Comparison of ENCODE assay signal across 11 cellular contexts in the genomic region with DNA sequence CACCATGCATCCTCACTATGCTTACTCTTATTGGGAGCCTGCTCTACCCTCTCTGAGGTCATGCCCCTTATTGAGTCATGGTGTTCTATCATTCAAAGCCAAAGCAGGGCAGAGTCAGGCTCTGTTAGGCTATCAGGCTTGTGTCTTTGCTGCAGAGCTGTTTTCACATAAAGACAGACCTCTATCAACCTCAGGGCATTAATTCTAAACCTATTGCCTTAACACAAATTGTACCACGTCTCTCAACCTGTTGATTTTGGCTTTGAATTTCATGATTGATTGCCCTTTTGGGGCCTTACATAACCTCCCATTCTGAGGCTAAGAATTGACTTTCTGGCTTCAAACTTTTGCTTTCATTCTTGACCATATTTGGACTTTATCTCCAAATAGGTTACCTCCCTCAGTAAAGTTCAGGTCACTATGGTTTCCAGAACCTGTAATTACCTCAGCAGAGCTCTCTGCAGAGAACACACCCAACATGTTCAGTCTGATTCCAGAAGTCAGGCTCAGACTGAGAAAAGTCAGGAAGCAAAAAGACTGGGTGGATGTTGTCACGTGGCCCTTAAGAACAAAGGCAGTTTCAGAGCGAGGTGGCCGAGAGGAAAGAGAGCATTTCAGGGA.
DNase-seq lines count a peak whose midpoint lies in the region; ATAC-seq, FAIRE-seq and TF ChIP-seq lines count a peak whose summit lies in the region.
"Had no signal": no experiment of that assay in that cellular context is flagged by ENCODE, and none has a peak within 500 bp of the region (broad histone marks: within the 10 kb centered on the region; RNA-seq: fewer than 3 reads in every experiment).

No MANE protein-coding gene starts in this region.

- ATAC-seq in mucosa of descending colon: peak; percentile 92
- no peak for ATAC-seq in HG02623 (IDR thresholded peaks at IDR 0.05; ENCODE audit: unreplicated experiment)

- H3K4me2 ChIP-seq in endothelial cell of umbilical vein (ENCODE audit: insufficient read depth, low read length): peak overlapping the region; percentile 83

- no peaks in the 10 kb centered on the region for H3K36me3 ChIP-seq in HUES64 (ENCODE audit: insufficient read depth, low read length)
- H3K36me3 ChIP-seq in endothelial cell of umbilical vein (ENCODE audit: control insufficient read depth in 2 of 2, extremely low read depth in 1 of 2, insufficient read depth in 2 of 2, low read length in 2 of 2): no peaks in the 10 kb centered on the region
- no peaks in the 10 kb centered on the region for H3K36me3 ChIP-seq in mucosa of descending colon (ENCODE audit: low read depth)
- no peaks in the 10 kb centered on the region for H3K36me3 ChIP-seq in spleen
- H3K36me3 ChIP-seq: SJCRH30 had no signal

- dilution Hi-C loops in endothelial cell of umbilical vein (cut with MboI; ENCODE audit: extremely low pct_ligation_motif_present, low sequenced_read_pairs): no loop called here

- H3K9ac ChIP-seq in HUES64 (ENCODE audit: low read depth, low read length) (peak overlapping the region; percentile 6; the same call in 1 of the 2 replicates), endothelial cell of umbilical vein (replicated peaks; ENCODE audit: extremely low read depth, insufficient read depth, low read length) (peak overlapping the region; percentile 88)

- CTCF ChIA-PET in AG04450 (lab: Charles Lee): interaction anchor here (0.6 to 2.0 kb wide), 3 partner anchors 138 to 685 kb away, joined by 4 to 16 read pairs (median 5); no protein-coding TSS in a partner anchor
- CTCF ChIA-PET in endothelial cell of umbilical vein (lab: Charles Lee): interaction anchor here (0.6 to 10.3 kb wide), 6 partner anchors 13 to 141 kb away, joined by 3 to 82 read pairs (median 10); no protein-coding TSS in a partner anchor

- TF ChIP-seq POLR2A in endothelial cell of umbilical vein (IDR thresholded peaks at IDR 0.05; ENCODE audit: low read depth, low read length) (no peak), spleen (IDR thresholded peaks at IDR 0.05) (no peak)

- H3K4me1 ChIP-seq in HUES64 (ENCODE audit: insufficient read depth, low read length) (peaks cover 15% of the 10 kb centered on the region), endothelial cell of umbilical vein (ENCODE audit: control insufficient read depth, extremely low read depth, insufficient read depth, low read length) (peaks cover 60% of the 10 kb centered on the region), mucosa of descending colon (ENCODE audit: low read depth) (peaks cover 24% of the 10 kb centered on the region), spleen (no peaks in the 10 kb centered on the region)

- POLR2A ChIA-PET in AG04450 (lab: Yijun Ruan, JAX): no interaction called here
- POLR2A ChIA-PET in endothelial cell of umbilical vein (lab: Charles Lee): interaction anchor here (0.7 to 1.0 kb wide), 2 partner anchors 121 to 143 kb away, joined by 3 read pairs; no protein-coding TSS in a partner anchor

- no peaks in the 10 kb centered on the region for H3K79me2 ChIP-seq in endothelial cell of umbilical vein (ENCODE audit: control insufficient read depth, insufficient read depth, low read length)

- BruUV-seq in endothelial cell of umbilical vein (replicated peaks; lab: Mats Ljungman, UMichigan): TSS peak; percentile 23

- H3K27me3 ChIP-seq in AG04450 (ENCODE audit: control insufficient read depth, insufficient read depth, low read length) (no peaks in the 10 kb centered on the region), HUES64 (ENCODE audit: insufficient read depth, low read length) (no peaks in the 10 kb centered on the region), endothelial cell of umbilical vein (ENCODE audit: control insufficient read depth in 2 of 2, insufficient read depth in 2 of 2, low read length in 2 of 2) (no peaks in the 10 kb centered on the region), spleen (replicated peaks in 1 of 7) (no peaks in the 10 kb centered on the region)
- H3K27me3 ChIP-seq: SJCRH30 had no signal

- peak overlapping the region; percentile 83 for H3K27ac ChIP-seq in AG04450 (ENCODE audit: low read depth, low read length)
- no peak overlapping the region for H3K27ac ChIP-seq in HUES64 (ENCODE audit: low read depth, low read length)
- H3K27ac ChIP-seq in endothelial cell of umbilical vein (ENCODE audit: insufficient read depth, low read depth, low read length): peak overlapping the region; percentile 99
- no peak overlapping the region for H3K27ac ChIP-seq in spleen
- H3K27ac ChIP-seq: SJCRH30 had no signal

- peak; percentile 80 for FAIRE-seq in endothelial cell of umbilical vein (lab: Jason Lieb, UNC)

- H3K9me3 ChIP-seq in AG04450 (ENCODE audit: control insufficient read depth, insufficient read depth, low read length) (no peaks in the 10 kb centered on the region), HUES64 (ENCODE audit: insufficient read depth, low read depth, low read length) (no peaks in the 10 kb centered on the region), endothelial cell of umbilical vein (replicated peaks; ENCODE audit: control insufficient read depth, insufficient read depth, low read length) (no peaks in the 10 kb centered on the region), mucosa of descending colon (no peaks in the 10 kb centered on the region), spleen (no peaks in the 10 kb centered on the region)
- H3K9me3 ChIP-seq: SJCRH30 had no signal

- intact Hi-C loops in endothelial cell of umbilical vein (cut with micrococcal nuclease): loop anchor here (1.0 to 10.0 kb wide), 8 partner anchors 13 to 1791 kb away; partner anchors contain the start of gene ZNF770
- intact Hi-C loops in mucosa of descending colon (cut with DNase I, micrococcal nuclease): loop anchor here in 1 of 2 donors (10.0 kb wide), 1 partner anchor 78 kb away; no protein-coding TSS in a partner anchor
- intact Hi-C loops in spleen (cut with DNase I; ENCODE audit: low total_unique reads): no loop called here

- no peaks in the 10 kb centered on the region for H3K9me1 ChIP-seq in endothelial cell of umbilical vein (replicated peaks; ENCODE audit: control insufficient read depth, extremely low read depth, insufficient read depth, low read length)

- peak overlapping the region; percentile 77 for H2AFZ ChIP-seq in endothelial cell of umbilical vein (ENCODE audit: low read depth, low read length)

- TF ChIP-seq CTCF in AG04450 (IDR thresholded peaks at IDR 0.05; ENCODE audit: low read depth, low read length): no peak
- no peak for TF ChIP-seq CTCF in endothelial cell of umbilical vein (IDR thresholded peaks at IDR 0.05; ENCODE audit: extremely low read depth in 1 of 2, insufficient read depth in 1 of 2, low read depth in 1 of 2, low read length in 2 of 2)
- no peak for TF ChIP-seq CTCF in mucosa of descending colon (IDR thresholded peaks at IDR 0.05)
- TF ChIP-seq CTCF in spleen (IDR thresholded peaks at IDR 0.05 in 8 of 11, conservative IDR thresholded peaks at IDR 0.05 in 3 of 11): no peak

- 67% methylated on average over 4 of the region's 4 CpGs for WGBS in HUES64
- WGBS in spleen, 5 donors: 67 to 80% (median 71%) methylated on average over 4 of the region's 4 CpGs

- no peak overlapping the region for H3K4me3 ChIP-seq in AG04450 (ENCODE audit: low read depth, low read length)
- H3K4me3 ChIP-seq in HUES64 (ENCODE audit: low read length): no peak overlapping the region
- peak overlapping the region in 1 of 3 experiments; percentile 12 for H3K4me3 ChIP-seq in endothelial cell of umbilical vein (replicated peaks in 1 of 3; ENCODE audit: insufficient read depth in 1 of 3, low read depth in 1 of 3, low read length in 3 of 3)
- no peak overlapping the region for H3K4me3 ChIP-seq in mucosa of descending colon
- H3K4me3 ChIP-seq in spleen: no peak overlapping the region
- H3K4me3 ChIP-seq: SJCRH30 had no signal

- no peaks in the 10 kb centered on the region for H4K20me1 ChIP-seq in endothelial cell of umbilical vein (replicated peaks; ENCODE audit: control insufficient read depth, extremely low read depth, insufficient read depth, low read length)

- DNase-seq in AG04450 (ENCODE audit: low read depth, low spot score): no peak
- peak; percentile 83 for DNase-seq in endothelial cell of umbilical vein (ENCODE audit: low read depth, low spot score)
- DNase-seq in mucosa of descending colon: peak in 1 of 3 donors; percentile 72
- no peak for DNase-seq in spleen
- no peak for DNase-seq in activated T-cell treated with anti-CD3 and anti-CD28 coated beads, Interleukin-2, amount 50 U/mL, for 48 hours
- DNase-seq in effector CD8-positive, alpha-beta T cell (lab: John Stamatoyannopoulos, UW): no peak
- DNase-seq: CD4-positive, CD25-positive, alpha-beta regulatory T cell; central memory CD4-positive, alpha-beta T cell had no signal

TF ChIP-seq in endothelial cell of umbilical vein, 7 proteins besides CTCF, POLR2A, EP300 and RAD21:
- peak; percentile 61 for TF ChIP-seq FOS (IDR thresholded peaks at IDR 0.05; ENCODE audit: borderline replicate concordance, insufficient read depth, low read length)
- peak; percentile 0 for TF ChIP-seq JUN (IDR thresholded peaks at IDR 0.05; ENCODE audit: borderline replicate concordance, insufficient read depth, insufficient read length, low read depth)
- no peak for TF ChIP-seq EZH2 (IDR thresholded peaks at IDR 0.05; ENCODE audit: borderline replicate concordance, low read depth, low read length, severe bottlenecking)
- TF ChIP-seq MAX (IDR thresholded peaks at IDR 0.05; ENCODE audit: insufficient read depth, insufficient read length): peak; percentile 81
TF ChIP-seq in endothelial cell of umbilical vein: peak in this region for 3.

Comparison
In these comparisons a context has a peak if more than half of its experiments do, and no peak if none do; other contexts are left out.
1. H3K27ac ChIP-seq: peak in AG04450 (single experiment) and endothelial cell of umbilical vein (single experiment); none in HUES64 (single experiment) and spleen (0 of 8).